19 cellular contexts compared by ENCODE assay signal in the genomic region with DNA sequence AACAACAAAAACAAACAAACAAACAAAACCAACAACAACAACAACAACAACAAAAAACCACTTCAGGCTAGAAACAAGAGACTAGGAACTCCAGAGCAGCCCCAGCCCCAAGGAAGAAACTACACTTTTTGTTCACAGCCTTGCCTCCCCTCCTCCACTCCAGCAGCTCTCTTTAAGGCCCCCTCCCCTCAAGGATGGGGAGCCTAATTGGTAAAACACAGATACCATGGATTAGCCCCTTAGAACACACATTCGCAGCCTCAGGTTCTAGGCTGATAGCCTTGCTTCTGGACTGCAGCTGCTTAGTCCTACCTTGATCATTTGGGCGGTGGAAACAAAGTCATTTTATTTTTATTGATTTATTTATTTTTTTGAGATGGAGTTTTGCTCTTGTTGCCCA. TPM values are rescaled to one million over a fixed set of nuclear protein-coding genes. Genes with fewer than 3 reads are reported as not detected.
A peak's percentile ranks its signal among the peaks of the same experiment; 100 is the strongest.
DNase-seq lines count a peak whose midpoint lies in the region; ATAC-seq and TF ChIP-seq lines count a peak whose summit lies in the region.
"Had no signal": no experiment of that assay in that cellular context is flagged by ENCODE, and none has a peak within 500 bp of the region (broad histone marks: within the 10 kb centered on the region; RNA-seq: fewer than 3 reads in every experiment).

No MANE protein-coding gene starts in this region.

- peaks cover 96% of the 10 kb centered on the region for H3K4me1 ChIP-seq in left ventricle myocardium inferior
- peaks cover 39 to 60% of the 10 kb centered on the region in 2 donors for H3K4me1 ChIP-seq in naive thymus-derived CD4-positive, alpha-beta T cell (ENCODE audit: control insufficient read depth in 2 of 2, insufficient read depth in 2 of 2, low read length in 2 of 2)
- peaks cover 12 to 49% of the 10 kb centered on the region in 2 donors for H3K4me1 ChIP-seq in uterus

- H3K27ac Mint-ChIP-seq in activated naive CD8-positive, alpha-beta T cell treated with anti-CD3 and anti-CD28 coated beads, Interleukin-2, amount 10 ng/mL, durations not matched to agents 7 days and 5 days, result peak overlapping the region; percentile 21
- H3K27ac Mint-ChIP-seq in naive thymus-derived CD4-positive, alpha-beta T cell, result peak overlapping the region in 8 of 9 donors; percentile 72 to 91 (median 82)
- no peak overlapping the region for H3K27ac Mint-ChIP-seq in natural killer cell treated with Interleukin-12 subunit alpha and Interleukin-12 subunit beta and Interleukin-15 and Interleukin-18, amount 100 ng/mL, for 72 hours

- DNase-seq in left ventricle myocardium inferior (no peak), left cardiac atrium (no peak), uterus (no peak), WERI-Rb-1 (no peak)
- DNase-seq in activated naive CD8-positive, alpha-beta T cell treated with anti-CD3 and anti-CD28 coated beads, Interleukin-2, amount 10 ng/mL, durations not matched to agents 7 days and 5 days, result no peak
- no peak for DNase-seq in naive thymus-derived CD4-positive, alpha-beta T cell
- no peak for DNase-seq in stimulated activated CD4-positive, alpha-beta T cell treated with anti-CD3 and anti-CD28 coated beads, Interleukin-15, amount 100 ng/mL, for 24 hours
- DNase-seq in natural killer cell treated with Interleukin-12 subunit alpha and Interleukin-12 subunit beta and Interleukin-15 and Interleukin-18, amount 100 ng/mL, for 72 hours (ENCODE audit: low spot score), result no peak
- DNase-seq: activated CD4-positive, CD25-positive, alpha-beta regulatory T cell; anterior cingulate cortex; colonic mucosa; Karpas-422; mammary epithelial cell; NCI-H1092 treated with DMSO at 0.1 percent for 48 hours; NCI-H82; retina; substantia nigra had no signal

- no peak overlapping the region for H3K4me3 Mint-ChIP-seq in activated naive CD8-positive, alpha-beta T cell treated with anti-CD3 and anti-CD28 coated beads, Interleukin-2, amount 10 ng/mL, durations not matched to agents 7 days and 5 days
- peak overlapping the region in 7 of 10 donors; percentile 28 to 80 (median 52) for H3K4me3 Mint-ChIP-seq in naive thymus-derived CD4-positive, alpha-beta T cell
- no peak overlapping the region for H3K4me3 Mint-ChIP-seq in natural killer cell treated with Interleukin-12 subunit alpha and Interleukin-12 subunit beta and Interleukin-15 and Interleukin-18, amount 100 ng/mL, for 72 hours
- H3K4me3 Mint-ChIP-seq: nephron had no signal

- H3K27ac ChIP-seq in left ventricle myocardium inferior (replicated peaks), result peak overlapping the region; percentile 100
- H3K27ac ChIP-seq in naive thymus-derived CD4-positive, alpha-beta T cell (ENCODE audit: low read depth, low read length), result peak overlapping the region; percentile 37
- H3K27ac ChIP-seq in uterus, result peak overlapping the region; percentile 11 to 18
- H3K27ac ChIP-seq in WERI-Rb-1, result no peak overlapping the region

- H3K27me3 ChIP-seq in left ventricle myocardium inferior (ENCODE audit: low read depth) (no peaks in the 10 kb centered on the region), uterus (no peaks in the 10 kb centered on the region), WERI-Rb-1 (ENCODE audit: insufficient read depth, low read depth, severe bottlenecking) (no peaks in the 10 kb centered on the region)
- no peaks in the 10 kb centered on the region for H3K27me3 ChIP-seq in naive thymus-derived CD4-positive, alpha-beta T cell (ENCODE audit: control insufficient read depth in 2 of 2, insufficient read depth in 2 of 2, low read length in 2 of 2)
- H3K27me3 ChIP-seq: colonic mucosa had no signal

- H3K36me3 ChIP-seq in left ventricle myocardium inferior, result peaks cover 43% of the 10 kb centered on the region
- H3K36me3 ChIP-seq in naive thymus-derived CD4-positive, alpha-beta T cell (ENCODE audit: control insufficient read depth in 2 of 3, insufficient read depth in 3 of 3, low read length in 3 of 3), result peaks cover 18 to 45% (median 33%) of the 10 kb centered on the region in 3 experiments
- no peaks in the 10 kb centered on the region for H3K36me3 ChIP-seq in uterus
- H3K36me3 ChIP-seq in WERI-Rb-1, result peaks cover 48% of the 10 kb centered on the region

- CTCF ChIA-PET in naive thymus-derived CD4-positive, alpha-beta T cell (lab: Charles Lee), result interaction anchor here (0.6 to 2.1 kb wide), 5 partner anchors 17 to 76 kb away, joined by 3 to 6 read pairs (median 4); no protein-coding TSS in a partner anchor

- H3K9me3 Mint-ChIP-seq in activated naive CD8-positive, alpha-beta T cell treated with anti-CD3 and anti-CD28 coated beads, Interleukin-2, amount 10 ng/mL, durations not matched to agents 7 days and 5 days, result no peaks in the 10 kb centered on the region
- no peaks in the 10 kb centered on the region for H3K9me3 Mint-ChIP-seq in naive thymus-derived CD4-positive, alpha-beta T cell
- no peaks in the 10 kb centered on the region for H3K9me3 Mint-ChIP-seq in natural killer cell treated with Interleukin-12 subunit alpha and Interleukin-12 subunit beta and Interleukin-15 and Interleukin-18, amount 100 ng/mL, for 72 hours
- H3K9me3 Mint-ChIP-seq: nephron had no signal

- H3K9me3 ChIP-seq in left ventricle myocardium inferior (replicated peaks) (no peaks in the 10 kb centered on the region), uterus (no peaks in the 10 kb centered on the region), WERI-Rb-1 (ENCODE audit: severe bottlenecking) (no peaks in the 10 kb centered on the region)
- H3K9me3 ChIP-seq in naive thymus-derived CD4-positive, alpha-beta T cell (ENCODE audit: control insufficient read depth in 2 of 3, low read length in 3 of 3), result no peaks in the 10 kb centered on the region
- H3K9me3 ChIP-seq: colonic mucosa had no signal

- H3K4me3 ChIP-seq in left ventricle myocardium inferior (peak overlapping the region; percentile 13), uterus (no peak overlapping the region), WERI-Rb-1 (ENCODE audit: low read depth, low read length) (no peak overlapping the region)
- H3K4me3 ChIP-seq in naive thymus-derived CD4-positive, alpha-beta T cell (ENCODE audit: low read length), result no peak overlapping the region
- H3K4me3 ChIP-seq: colonic mucosa had no signal

- H3K27me3 Mint-ChIP-seq in activated naive CD8-positive, alpha-beta T cell treated with anti-CD3 and anti-CD28 coated beads, Interleukin-2, amount 10 ng/mL, durations not matched to agents 7 days and 5 days, result no peaks in the 10 kb centered on the region
- H3K27me3 Mint-ChIP-seq in naive thymus-derived CD4-positive, alpha-beta T cell, result no peaks in the 10 kb centered on the region
- H3K27me3 Mint-ChIP-seq in natural killer cell treated with Interleukin-12 subunit alpha and Interleukin-12 subunit beta and Interleukin-15 and Interleukin-18, amount 100 ng/mL, for 72 hours, result no peaks in the 10 kb centered on the region

- POLR2A ChIA-PET in activated naive CD8-positive, alpha-beta T cell treated with anti-CD3 and anti-CD28 coated beads, Interleukin-2, amount 10 ng/mL, durations not matched to agents 7 days and 5 days (lab: Charles Lee), result no interaction called here
- POLR2A ChIA-PET in naive thymus-derived CD4-positive, alpha-beta T cell (lab: Charles Lee), result interaction anchor here (0.6 to 1.5 kb wide), 2 partner anchors 12 to 31 kb away, joined by 5 to 6 read pairs; no protein-coding TSS in a partner anchor

- no peak for TF ChIP-seq POLR2A in uterus (IDR thresholded peaks at IDR 0.05)

- peaks cover 5% of the 10 kb centered on the region for H3K36me3 Mint-ChIP-seq in activated naive CD8-positive, alpha-beta T cell treated with anti-CD3 and anti-CD28 coated beads, Interleukin-2, amount 10 ng/mL, durations not matched to agents 7 days and 5 days
- H3K36me3 Mint-ChIP-seq in naive thymus-derived CD4-positive, alpha-beta T cell, result peaks cover 1 to 19% (median 8%) of the 10 kb centered on the region in 5 donors
- H3K36me3 Mint-ChIP-seq in natural killer cell treated with Interleukin-12 subunit alpha and Interleukin-12 subunit beta and Interleukin-15 and Interleukin-18, amount 100 ng/mL, for 72 hours, result no peaks in the 10 kb centered on the region

- TF ChIP-seq CTCF in left ventricle myocardium inferior (IDR thresholded peaks at IDR 0.05; ENCODE audit: borderline replicate concordance) (no peak), uterus (IDR thresholded peaks at IDR 0.05) (no peak), WERI-Rb-1 (IDR thresholded peaks at IDR 0.05; ENCODE audit: low read depth, low read length) (no peak)

- H3K4me1 Mint-ChIP-seq in activated naive CD8-positive, alpha-beta T cell treated with anti-CD3 and anti-CD28 coated beads, Interleukin-2, amount 10 ng/mL, durations not matched to agents 7 days and 5 days, result peaks cover 30% of the 10 kb centered on the region
- peaks cover 42 to 78% (median 60%) of the 10 kb centered on the region in 7 donors for H3K4me1 Mint-ChIP-seq in naive thymus-derived CD4-positive, alpha-beta T cell
- H3K4me1 Mint-ChIP-seq in natural killer cell treated with Interleukin-12 subunit alpha and Interleukin-12 subunit beta and Interleukin-15 and Interleukin-18, amount 100 ng/mL, for 72 hours (ENCODE audit: low read depth in 2 of 2), result peaks cover 12 to 25% of the 10 kb centered on the region in 2 donors

- ATAC-seq in left cardiac atrium, result no peak
- ATAC-seq in activated naive CD8-positive, alpha-beta T cell treated with anti-CD3 and anti-CD28 coated beads, Interleukin-2, amount 10 ng/mL, durations not matched to agents 7 days and 5 days (ENCODE audit: low read depth), result no peak
- ATAC-seq in naive thymus-derived CD4-positive, alpha-beta T cell, result no peak
- no peak for ATAC-seq in natural killer cell treated with Interleukin-12 subunit alpha and Interleukin-12 subunit beta and Interleukin-15 and Interleukin-18, amount 100 ng/mL, for 72 hours

- intact Hi-C loops in left ventricle myocardium inferior (cut with micrococcal nuclease), result loop anchor here (5.0 kb wide), 1 partner anchor 67 kb away; no protein-coding TSS in a partner anchor
- intact Hi-C loops in left cardiac atrium (cut with DNase I), result no loop called here
- intact Hi-C loops in naive thymus-derived CD4-positive, alpha-beta T cell (cut with micrococcal nuclease), result loop anchor here in 1 of 2 donors (5.0 kb wide), 1 partner anchor 73 kb away; a partner anchor contains a TSS
- intact Hi-C loops in uterus (cut with DNase I; ENCODE audit: low total_unique reads), result no loop called here

RNA-seq across cellular contexts. Expression of a gene that starts 11.9 kb away (rescaled TPM):
- total RNA-seq in left ventricle myocardium inferior (2.1 TPM), left cardiac atrium (1 to 10 TPM; 2.7 to 2.8 TPM), uterus (10 to 100 TPM in 1 of 4 donors, 1 to 10 TPM in 2, not detected in 1; 4.4 to 21.8 (median 5.1) TPM)
- total RNA-seq in activated naive CD8-positive, alpha-beta T cell treated with anti-CD3 and anti-CD28 coated beads, Interleukin-2, amount 10 ng/mL, durations not matched to agents 7 days and 5 days, result 1 to 10 TPM; 5.0 to 7.1 TPM
- 10 to 100 TPM in 2 of 5 experiments, 1 to 10 TPM in 3; 1.7 to 20.3 (median 8.2) TPM for total RNA-seq in naive thymus-derived CD4-positive, alpha-beta T cell
- polyA plus RNA-seq in naive thymus-derived CD4-positive, alpha-beta T cell, result under 1 TPM; 0.17 to 0.32 TPM
- total RNA-seq in natural killer cell treated with Interleukin-12 subunit alpha and Interleukin-12 subunit beta and Interleukin-15 and Interleukin-18, amount 100 ng/mL, for 72 hours, result 1 to 10 TPM; 1.7 TPM
- total RNA-seq: epithelial cell of proximal tubule had no signal

RNA-seq across cellular contexts. Expression of a gene that starts 16.1 kb away (rescaled TPM):
- total RNA-seq in left ventricle myocardium inferior (82.6 TPM), left cardiac atrium (10 to 100 TPM; 90.6 to 97.1 TPM), uterus (100 to 1,000 TPM in 2 of 4 donors, 10 to 100 TPM in 2; 66.2 to 212 (median 90.9) TPM)
- total RNA-seq in activated naive CD8-positive, alpha-beta T cell treated with anti-CD3 and anti-CD28 coated beads, Interleukin-2, amount 10 ng/mL, durations not matched to agents 7 days and 5 days, result 100 to 1,000 TPM; 161 TPM
- 100 to 1,000 TPM; 124 to 295 (median 145) TPM for total RNA-seq in naive thymus-derived CD4-positive, alpha-beta T cell
- polyA plus RNA-seq in naive thymus-derived CD4-positive, alpha-beta T cell, result 100 to 1,000 TPM in 1 of 2 donors, 10 to 100 TPM in 1; 86.9 to 110 TPM
- total RNA-seq in natural killer cell treated with Interleukin-12 subunit alpha and Interleukin-12 subunit beta and Interleukin-15 and Interleukin-18, amount 100 ng/mL, for 72 hours, result 10 to 100 TPM; 52.7 to 53.9 TPM

RNA-seq across cellular contexts. Expression of a gene that starts 47.8 kb away (rescaled TPM):
- total RNA-seq in left ventricle myocardium inferior (53.7 TPM), left cardiac atrium (10 to 100 TPM; 29.2 to 38.1 TPM), uterus (10 to 100 TPM in 3 of 4 donors, 1 to 10 TPM in 1; 8.2 to 22.3 (median 16.7) TPM)
- total RNA-seq in activated naive CD8-positive, alpha-beta T cell treated with anti-CD3 and anti-CD28 coated beads, Interleukin-2, amount 10 ng/mL, durations not matched to agents 7 days and 5 days, result 10 to 100 TPM; 23.0 to 24.4 TPM
- total RNA-seq in naive thymus-derived CD4-positive, alpha-beta T cell, result 10 to 100 TPM; 17.8 to 34.9 (median 22.3) TPM
- 10 to 100 TPM; 26.4 to 30.0 TPM for polyA plus RNA-seq in naive thymus-derived CD4-positive, alpha-beta T cell
- 10 to 100 TPM; 43.2 to 44.6 TPM for total RNA-seq in natural killer cell treated with Interleukin-12 subunit alpha and Interleukin-12 subunit beta and Interleukin-15 and Interleukin-18, amount 100 ng/mL, for 72 hours

RNA-seq across cellular contexts. Expression of a gene that starts 58.0 kb away (rescaled TPM):
- total RNA-seq in left ventricle myocardium inferior, result 0.99 TPM
- 1 to 10 TPM; 2.9 to 3.3 TPM for total RNA-seq in left cardiac atrium
- total RNA-seq in activated naive CD8-positive, alpha-beta T cell treated with anti-CD3 and anti-CD28 coated beads, Interleukin-2, amount 10 ng/mL, durations not matched to agents 7 days and 5 days, result 1 to 10 TPM; 3.8 to 4.1 TPM
- total RNA-seq in naive thymus-derived CD4-positive, alpha-beta T cell, result 1 to 10 TPM; 1.4 to 5.0 (median 2.1) TPM
- polyA plus RNA-seq in naive thymus-derived CD4-positive, alpha-beta T cell, result 1 to 10 TPM; 3.0 to 3.2 TPM
- 10 to 100 TPM in 2 of 4 donors, 1 to 10 TPM in 2; 2.3 to 15.5 (median 11.5) TPM for total RNA-seq in uterus
- total RNA-seq in natural killer cell treated with Interleukin-12 subunit alpha and Interleukin-12 subunit beta and Interleukin-15 and Interleukin-18, amount 100 ng/mL, for 72 hours, result 1 to 10 TPM; 2.0 to 3.2 TPM

RNA-seq across cellular contexts. Expression of a gene that starts 58.5 kb away (rescaled TPM):
- total RNA-seq in left ventricle myocardium inferior (6.8 TPM), left cardiac atrium (10 to 100 TPM in 1 of 2 donors, 1 to 10 TPM in 1; 7.2 to 16.0 TPM), uterus (10 to 100 TPM in 3 of 4 donors, 1 to 10 TPM in 1; 5.1 to 22.4 (median 18.0) TPM)
- total RNA-seq in activated naive CD8-positive, alpha-beta T cell treated with anti-CD3 and anti-CD28 coated beads, Interleukin-2, amount 10 ng/mL, durations not matched to agents 7 days and 5 days, result 10 to 100 TPM; 13.9 to 14.9 TPM
- total RNA-seq in naive thymus-derived CD4-positive, alpha-beta T cell, result 10 to 100 TPM; 11.8 to 30.9 (median 16.0) TPM
- 10 to 100 TPM; 13.1 to 20.5 TPM for polyA plus RNA-seq in naive thymus-derived CD4-positive, alpha-beta T cell
- total RNA-seq in natural killer cell treated with Interleukin-12 subunit alpha and Interleukin-12 subunit beta and Interleukin-15 and Interleukin-18, amount 100 ng/mL, for 72 hours, result 10 to 100 TPM; 42.9 to 51.2 TPM

Comparison
In these comparisons a context has a peak if more than half of its experiments do, and no peak if none do; other contexts are left out.
1. H3K27ac Mint-ChIP-seq: peak in activated naive CD8-positive, alpha-beta T cell treated with anti-CD3 and anti-CD28 coated beads, Interleukin-2, amount 10 ng/mL, durations not matched to agents 7 days and 5 days (single experiment) and naive thymus-derived CD4-positive, alpha-beta T cell (8 of 9); none in natural killer cell treated with Interleukin-12 subunit alpha and Interleukin-12 subunit beta and Interleukin-15 and Interleukin-18, amount 100 ng/mL, for 72 hours (0 of 2).
2. H3K4me3 Mint-ChIP-seq: peak in naive thymus-derived CD4-positive, alpha-beta T cell (7 of 10); none in activated naive CD8-positive, alpha-beta T cell treated with anti-CD3 and anti-CD28 coated beads, Interleukin-2, amount 10 ng/mL, durations not matched to agents 7 days and 5 days (single experiment) and natural killer cell treated with Interleukin-12 subunit alpha and Interleukin-12 subunit beta and Interleukin-15 and Interleukin-18, amount 100 ng/mL, for 72 hours (single experiment).